Comparison of ENCODE assay signal across 10 cellular contexts in the genomic region with DNA sequence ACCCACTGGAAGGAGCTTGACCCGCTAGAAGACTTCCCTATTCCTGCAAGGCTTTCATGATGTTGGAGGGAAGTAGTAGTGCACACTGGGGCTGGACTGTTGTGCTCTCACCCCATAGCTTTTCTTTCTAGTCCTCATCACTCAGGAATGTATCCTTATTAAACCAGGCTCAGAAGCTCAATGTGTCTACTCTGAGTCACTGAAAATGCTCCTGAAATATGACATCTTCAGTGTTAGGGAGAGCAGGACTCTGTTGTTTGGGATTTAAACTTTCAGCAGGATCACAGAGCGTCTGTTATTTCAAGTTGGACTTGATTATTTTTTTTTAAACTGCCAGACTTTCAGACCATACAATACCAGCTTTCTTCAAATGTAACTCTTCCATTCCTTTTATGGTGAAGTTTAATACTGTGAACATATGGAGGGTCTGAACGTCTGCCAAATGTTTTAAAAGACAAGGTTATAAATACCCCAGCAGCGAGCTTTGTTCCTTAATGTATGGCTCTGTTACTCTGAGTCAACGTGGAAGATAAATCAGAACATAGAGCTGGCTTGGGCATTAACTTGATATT.
A peak's percentile ranks its signal among the peaks of the same experiment; 100 is the strongest.
DNase-seq lines count a peak whose midpoint lies in the region; ATAC-seq and TF ChIP-seq lines count a peak whose summit lies in the region.
"Had no signal": no experiment of that assay in that cellular context is flagged by ENCODE, and none has a peak within 500 bp of the region (broad histone marks: within the 10 kb centered on the region; RNA-seq: fewer than 3 reads in every experiment).

No MANE protein-coding gene starts in this region.

- H3K27me3 ChIP-seq in endodermal cell (ENCODE audit: control insufficient read depth, insufficient read depth, low read length, poor library complexity, severe bottlenecking) (no peaks in the 10 kb centered on the region), muscle layer of duodenum (ENCODE audit: low read depth, low read length) (no peaks in the 10 kb centered on the region)
- H3K27me3 ChIP-seq: colonic mucosa had no signal

- peaks cover 2% of the 10 kb centered on the region for H3K27me3 Mint-ChIP-seq in endodermal cell (ENCODE audit: insufficient read depth)
- no peaks in the 10 kb centered on the region for H3K27me3 Mint-ChIP-seq in activated CD8-positive, alpha-beta T cell treated with anti-CD3 and anti-CD28 coated beads, Interleukin-2, amount 10 ng/mL, durations not matched to agents 7 days and 5 days (ENCODE audit: low read depth)

- H3K9me3 ChIP-seq in endodermal cell (ENCODE audit: control insufficient read depth, low read length) (no peaks in the 10 kb centered on the region), muscle layer of duodenum (ENCODE audit: control insufficient read depth in 1 of 2, low read length in 2 of 2) (no peaks in the 10 kb centered on the region)
- H3K9me3 ChIP-seq: colonic mucosa had no signal

- no peak for ATAC-seq in activated CD8-positive, alpha-beta T cell treated with anti-CD3 and anti-CD28 coated beads, Interleukin-2, amount 10 ng/mL, durations not matched to agents 7 days and 5 days
- ATAC-seq in GM18861 (IDR thresholded peaks at IDR 0.05; ENCODE audit: unreplicated experiment) = no peak

- H3K9ac ChIP-seq in endodermal cell (ENCODE audit: extremely low read depth, low read length, poor library complexity, severe bottlenecking) = no peak overlapping the region

- H3K4me1 Mint-ChIP-seq in endodermal cell = no peaks in the 10 kb centered on the region
- no peaks in the 10 kb centered on the region for H3K4me1 Mint-ChIP-seq in activated CD8-positive, alpha-beta T cell treated with anti-CD3 and anti-CD28 coated beads, Interleukin-2, amount 10 ng/mL, durations not matched to agents 7 days and 5 days (ENCODE audit: low read depth)

- H3K4me1 ChIP-seq in endodermal cell (ENCODE audit: control insufficient read depth, insufficient read depth, low read length) (no peaks in the 10 kb centered on the region), muscle layer of duodenum (ENCODE audit: control insufficient read depth in 1 of 2, insufficient read depth in 2 of 2, low read length in 2 of 2) (no peaks in the 10 kb centered on the region)
- H3K4me1 ChIP-seq: colonic mucosa had no signal

- H3K27ac ChIP-seq in endodermal cell (ENCODE audit: low read depth, low read length) (peak overlapping the region; percentile 47), muscle layer of duodenum (ENCODE audit: low read length) (peak overlapping the region; percentile 22)
- H3K27ac ChIP-seq: colonic mucosa had no signal

- CTCF ChIA-PET in activated CD8-positive, alpha-beta T cell treated with anti-CD3 and anti-CD28 coated beads, Interleukin-2, amount 10 ng/mL, durations not matched to agents 7 days and 5 days (lab: Charles Lee) = no interaction called here

- POLR2A ChIA-PET in activated CD8-positive, alpha-beta T cell treated with anti-CD3 and anti-CD28 coated beads, Interleukin-2, amount 10 ng/mL, durations not matched to agents 7 days and 5 days (lab: Charles Lee) = no interaction called here

- in situ Hi-C loops in Caki2 (cut with HindIII; ENCODE audit: low pct_unique_long_range_greater_than_20kb, low sequenced_read_pairs) = no loop called here

- no peaks in the 10 kb centered on the region for H3K36me3 Mint-ChIP-seq in endodermal cell (ENCODE audit: low read depth)
- H3K36me3 Mint-ChIP-seq in activated CD8-positive, alpha-beta T cell treated with anti-CD3 and anti-CD28 coated beads, Interleukin-2, amount 10 ng/mL, durations not matched to agents 7 days and 5 days (ENCODE audit: low read depth) = no peaks in the 10 kb centered on the region

- no peaks in the 10 kb centered on the region for H3K36me3 ChIP-seq in endodermal cell (ENCODE audit: control insufficient read depth, insufficient read depth, low read length)
- no peaks in the 10 kb centered on the region for H3K36me3 ChIP-seq in muscle layer of duodenum (ENCODE audit: control insufficient read depth in 1 of 2, insufficient read depth in 2 of 2, low read length in 2 of 2)
- H3K36me3 ChIP-seq: colonic mucosa had no signal

- DNase-seq in Caki2 (ENCODE audit: low read depth) (peak; percentile 23), NCI-H226 (peak; percentile 88), endodermal cell (no peak), NCI-H2196 treated with DMSO at 0.1 percent for 48 hours (lab: John Stamatoyannopoulos, UW; ENCODE audit: unreplicated experiment) (no peak), GF-D8 (lab: John Stamatoyannopoulos, UW) (no peak)
- no peak for DNase-seq in activated CD8-positive, alpha-beta T cell treated with anti-CD3 and anti-CD28 coated beads, Interleukin-2, amount 10 ng/mL, durations not matched to agents 7 days and 5 days
- DNase-seq: colonic mucosa had no signal

- no peak overlapping the region for H3K27ac Mint-ChIP-seq in endodermal cell
- no peak overlapping the region for H3K27ac Mint-ChIP-seq in activated CD8-positive, alpha-beta T cell treated with anti-CD3 and anti-CD28 coated beads, Interleukin-2, amount 10 ng/mL, durations not matched to agents 7 days and 5 days
- H3K27ac Mint-ChIP-seq: T-helper 1 cell treated with Interleukin-12 subunit alpha and Interleukin-12 subunit beta and Interleukin-4 antibody, amounts not matched to agents 30 μg/mL and 1 μg/mL, for 36 hours had no signal

- no peak overlapping the region for H3K4me3 Mint-ChIP-seq in endodermal cell
- no peak overlapping the region for H3K4me3 Mint-ChIP-seq in activated CD8-positive, alpha-beta T cell treated with anti-CD3 and anti-CD28 coated beads, Interleukin-2, amount 10 ng/mL, durations not matched to agents 7 days and 5 days
- H3K4me3 Mint-ChIP-seq: T-helper 1 cell treated with Interleukin-12 subunit alpha and Interleukin-12 subunit beta and Interleukin-4 antibody, amounts not matched to agents 30 μg/mL and 1 μg/mL, for 36 hours had no signal

- TF ChIP-seq CTCF in endodermal cell (conservative IDR thresholded peaks at IDR 0.05) = no peak

- H3K4me3 ChIP-seq in endodermal cell (ENCODE audit: low read length) (no peak overlapping the region), muscle layer of duodenum (ENCODE audit: low read depth in 1 of 2, low read length in 2 of 2) (no peak overlapping the region)
- H3K4me3 ChIP-seq: colonic mucosa had no signal

- no peaks in the 10 kb centered on the region for H3K9me3 Mint-ChIP-seq in endodermal cell
- H3K9me3 Mint-ChIP-seq in activated CD8-positive, alpha-beta T cell treated with anti-CD3 and anti-CD28 coated beads, Interleukin-2, amount 10 ng/mL, durations not matched to agents 7 days and 5 days (ENCODE audit: insufficient read depth) = no peaks in the 10 kb centered on the region

- 74% methylated on average over 5 of the region's 5 CpGs; no CpG with 5 or more reads in 1 of the 2 experiments for WGBS in endodermal cell (ENCODE audit: insufficient coverage in 1 of 2, insufficient read length in 1 of 2), 2 experiments

Comparison
In these comparisons a context has a peak if more than half of its experiments do, and no peak if none do; other contexts are left out.
1. DNase-seq: peak in Caki2 (single experiment) and NCI-H226 (single experiment); none in endodermal cell (single experiment), activated CD8-positive, alpha-beta T cell treated with anti-CD3 and anti-CD28 coated beads, Interleukin-2, amount 10 ng/mL, durations not matched to agents 7 days and 5 days (single experiment), NCI-H2196 treated with DMSO at 0.1 percent for 48 hours (single experiment) and GF-D8 (single experiment).